ENCODE assay signal across 2 cellular contexts in genomic region chr2:17130627-17131026, GRCh38.
A peak's percentile ranks its signal among the peaks of the same experiment; 100 is the strongest.
DNase-seq lines count a peak whose midpoint lies in the region; ATAC-seq, FAIRE-seq and TF ChIP-seq lines count a peak whose summit lies in the region.
"Not testable (repeated sequence)": the region's sequence is repeated elsewhere in the genome, so short reads cannot be mapped to it uniquely, and the experiment has no call there.

No MANE protein-coding gene starts in this region.

- WGBS in K562 (ENCODE audit: insufficient coverage, low coverage, missing lambda C conversion rate), result 94% methylated on average over 3 of the region's 3 CpGs

- not testable (repeated sequence) for H3K4me1 ChIP-seq in HEK293 (ENCODE audit: control insufficient read depth, insufficient read depth, low read length)
- H3K4me1 ChIP-seq in K562 (replicated peaks in 1 of 2; ENCODE audit: control insufficient read depth in 2 of 2, insufficient read depth in 2 of 2, low read length in 2 of 2), result peaks cover 6 to 35% of the 10 kb centered on the region in 2 experiments; a peak in 3 of 5 replicates

- H3K9me1 ChIP-seq in K562 (ENCODE audit: control insufficient read depth, insufficient read depth, low read length), result not testable (repeated sequence)

- H3K9ac ChIP-seq in K562 (ENCODE audit: insufficient read depth in 1 of 2, low read depth in 2 of 2, low read length in 2 of 2), result not testable (repeated sequence)

- not testable (repeated sequence) for FAIRE-seq in K562 (lab: Jason Lieb, UNC)

- not testable (repeated sequence) for H3K27ac ChIP-seq in HEK293 (ENCODE audit: extremely low read depth, low read depth, low read length); K562 (ENCODE audit: extremely low read depth, low read depth, low read length)

- not testable (repeated sequence) for DNase-seq in K562 (ENCODE audit: extremely low read depth in 1 of 4, low spot score in 3 of 4)

- TF ChIP-seq POLR2A in K562 (conservative IDR thresholded peaks at IDR 0.05), result not testable (repeated sequence)

- H3K36me3 ChIP-seq in HEK293 (ENCODE audit: control insufficient read depth in 2 of 2, insufficient read depth in 1 of 2, low read length in 2 of 2); K562 (ENCODE audit: control insufficient read depth, insufficient read depth, low read length): not testable (repeated sequence)

- POLR2A ChIA-PET in HEK293 (lab: Yijun Ruan, JAX); K562 (lab: Yijun Ruan, JAX): not testable (repeated sequence)

- H3K4me2 ChIP-seq in K562 (ENCODE audit: insufficient read depth, low read length), result not testable (repeated sequence)

- not testable (repeated sequence) for H3K4me3 ChIP-seq in HEK293 (ENCODE audit: low read depth, low read length); K562

- H3K79me2 ChIP-seq in K562 (ENCODE audit: control insufficient read depth, insufficient read depth, low read length), result not testable (repeated sequence)

- TF ChIP-seq RAD21 in K562 (CRISPR knock-in tag; conservative IDR thresholded peaks at IDR 0.05 in 1 of 2, IDR thresholded peaks at IDR 0.05 in 1 of 2), result not testable (repeated sequence)

- intact Hi-C loops in K562 (cut with micrococcal nuclease), result not testable (repeated sequence)

- H3K9me3 ChIP-seq in HEK293 (ENCODE audit: control insufficient read depth, insufficient read depth, low read depth, low read length); K562 (replicated peaks; ENCODE audit: control insufficient read depth, insufficient read depth, low read depth, low read length): not testable (repeated sequence)

- not testable (repeated sequence) for TF ChIP-seq CTCF in HEK293 (tag by site-specific recombination; IDR thresholded peaks at IDR 0.05); K562 (IDR thresholded peaks at IDR 0.05 in 2 of 3, conservative IDR thresholded peaks at IDR 0.05 in 1 of 3; ENCODE audit: insufficient read depth in 2 of 3, low read depth in 1 of 3, low read length in 3 of 3)

- TF ChIP-seq EP300 in K562 (IDR thresholded peaks at IDR 0.05; ENCODE audit: low read length), result not testable (repeated sequence)

- not testable (repeated sequence) for BruUV-seq in K562 (replicated peaks; lab: Mats Ljungman, UMichigan)

- CTCF ChIA-PET in HEK293 (lab: Yijun Ruan, JAX); K562 (lab: Yijun Ruan, JAX; ENCODE audit: low intra/inter-chr PET ratio): not testable (repeated sequence)

- H2AFZ ChIP-seq in K562 (ENCODE audit: low read depth, low read length), result not testable (repeated sequence)

- in situ Hi-C loops in K562 (cut with MboI), result not testable (repeated sequence)

- not testable (repeated sequence) for ATAC-seq in K562

- not testable (repeated sequence) for H3K27me3 ChIP-seq in K562 (ENCODE audit: control insufficient read depth in 2 of 2, insufficient read depth in 2 of 2, low read length in 2 of 2)

- not testable (repeated sequence) for H4K20me1 ChIP-seq in K562 (replicated peaks; ENCODE audit: control insufficient read depth, insufficient read depth, low read length)

TF ChIP-seq in HEK293, 187 proteins besides CTCF, POLR2A, EP300 and RAD21:
- TF ChIP-seq ZNF146 (tag by site-specific recombination; IDR thresholded peaks at IDR 0.05), result 0 out of 2 replicates have a peak, but pooled peaks have one; percentile 8

TF ChIP-seq in K562, 482 proteins besides CTCF, POLR2A, EP300 and RAD21:
- TF ChIP-seq KDM1A (IDR thresholded peaks at IDR 0.05), result peak in 1 of 2 experiments; percentile 64; a peak in 1 of 4 replicates
- TF ChIP-seq BCOR (IDR thresholded peaks at IDR 0.05), result peak; percentile 78
- peak; percentile 74 for TF ChIP-seq ZNF146 (CRISPR knock-in tag; IDR thresholded peaks at IDR 0.05; ENCODE audit: unreplicated experiment)
